Comparison of ENCODE assay signal across 1 cellular context in genomic region chr4:32700838-32701237, GRCh38.
TF ChIP-seq lines count a peak whose summit lies in the region.

No MANE protein-coding gene starts in this region.

TF ChIP-seq in HepG2, 621 proteins besides CTCF, POLR2A, EP300 and RAD21 (continued from another document and continues in another):
- TF ChIP-seq ZNF496 (CRISPR knock-in tag; IDR thresholded peaks at IDR 0.05; ENCODE audit: insufficient replicate concordance) (no peak), KLF16 (CRISPR knock-in tag; IDR thresholded peaks at IDR 0.05) (no peak), ZNF3 (CRISPR knock-in tag; IDR thresholded peaks at IDR 0.05) (no peak), NRL (CRISPR knock-in tag; IDR thresholded peaks at IDR 0.05; ENCODE audit: borderline replicate concordance) (no peak), SKI (IDR thresholded peaks at IDR 0.05; ENCODE audit: partially characterized antibody) (peak; percentile 41), SPEN (CRISPR knock-in tag; IDR thresholded peaks at IDR 0.05; ENCODE audit: low read depth) (no peak), AHDC1 (CRISPR knock-in tag; IDR thresholded peaks at IDR 0.05; ENCODE audit: borderline replicate concordance) (peak; percentile 24; the same call in 1 of the 2 replicates), FOXO1 (CRISPR knock-in tag; IDR thresholded peaks at IDR 0.05) (0 out of 2 replicates have a peak, but pooled peaks have one; percentile 24), ZNF414 (CRISPR knock-in tag; IDR thresholded peaks at IDR 0.05) (no peak), ZBTB25 (CRISPR knock-in tag; IDR thresholded peaks at IDR 0.05) (no peak), HNF1A (IDR thresholded peaks at IDR 0.05; ENCODE audit: low read depth) (no peak), HNF1A (CRISPR knock-in tag; IDR thresholded peaks at IDR 0.05; ENCODE audit: borderline replicate concordance) (no peak), ELF1 (CRISPR knock-in tag; IDR thresholded peaks at IDR 0.05) (no peak), NR2F2 (IDR thresholded peaks at IDR 0.05; ENCODE audit: borderline replicate concordance, low read depth) (peak; percentile 58; the same call in 1 of the 2 replicates), IRX3 (CRISPR knock-in tag; IDR thresholded peaks at IDR 0.05; ENCODE audit: borderline replicate concordance, low read depth) (no peak), REL (CRISPR knock-in tag; conservative IDR thresholded peaks at IDR 0.05) (no peak), ZNF660 (CRISPR knock-in tag; IDR thresholded peaks at IDR 0.05; ENCODE audit: borderline replicate concordance, low read depth) (no peak), MTF2 (CRISPR knock-in tag; IDR thresholded peaks at IDR 0.05; ENCODE audit: borderline replicate concordance) (no peak), ZNF468 (CRISPR knock-in tag; IDR thresholded peaks at IDR 0.05) (no peak), PCBP2 (optimal IDR thresholded peaks at IDR 0.05; ENCODE audit: low read depth, low read length, poor library complexity, severe bottlenecking) (no peak), ESRRA (CRISPR knock-in tag; IDR thresholded peaks at IDR 0.05; ENCODE audit: low read depth) (no peak), ZFX (CRISPR knock-in tag; IDR thresholded peaks at IDR 0.05; ENCODE audit: low read depth) (peak; percentile 29; the same call in 1 of the 2 replicates), ZNF749 (CRISPR knock-in tag; IDR thresholded peaks at IDR 0.05; ENCODE audit: borderline replicate concordance) (no peak), THAP11 (CRISPR knock-in tag; IDR thresholded peaks at IDR 0.05) (no peak), SOX13 (IDR thresholded peaks at IDR 0.05) (no peak; the same call in 1 of the 2 replicates), SOX13 (CRISPR knock-in tag; conservative IDR thresholded peaks at IDR 0.05 in 1 of 2, IDR thresholded peaks at IDR 0.05 in 1 of 2) (peak in 1 of 2 experiments; percentile 90; a peak in 2 of 4 replicates), HBP1 (CRISPR knock-in tag; IDR thresholded peaks at IDR 0.05; ENCODE audit: low read depth) (no peak), LBX2 (CRISPR knock-in tag; IDR thresholded peaks at IDR 0.05; ENCODE audit: borderline replicate concordance) (no peak), ZNF260 (CRISPR knock-in tag; IDR thresholded peaks at IDR 0.05; ENCODE audit: borderline replicate concordance, low read depth) (no peak), FOXP4 (CRISPR knock-in tag; IDR thresholded peaks at IDR 0.05) (peak; percentile 40; the same call in 1 of the 2 replicates), SALL2 (CRISPR knock-in tag; IDR thresholded peaks at IDR 0.05) (no peak), ZNF343 (CRISPR knock-in tag; IDR thresholded peaks at IDR 0.05) (no peak), MXD4 (CRISPR knock-in tag; IDR thresholded peaks at IDR 0.05) (no peak), ELF4 (CRISPR knock-in tag; IDR thresholded peaks at IDR 0.05; ENCODE audit: borderline replicate concordance) (no peak), JDP2 (CRISPR knock-in tag; IDR thresholded peaks at IDR 0.05; ENCODE audit: borderline replicate concordance) (no peak), ATAD3A (CRISPR knock-in tag; IDR thresholded peaks at IDR 0.05) (no peak), CCDC6 (CRISPR knock-in tag; IDR thresholded peaks at IDR 0.05) (no peak), ETV5 (CRISPR knock-in tag; IDR thresholded peaks at IDR 0.05; ENCODE audit: borderline replicate concordance) (no peak), ZNF275 (CRISPR knock-in tag; IDR thresholded peaks at IDR 0.05; ENCODE audit: borderline replicate concordance) (no peak), ATF5 (CRISPR knock-in tag; IDR thresholded peaks at IDR 0.05; ENCODE audit: low read depth) (no peak), ZNF138 (CRISPR knock-in tag; IDR thresholded peaks at IDR 0.05; ENCODE audit: low read depth) (no peak), SCMH1 (CRISPR knock-in tag; IDR thresholded peaks at IDR 0.05; ENCODE audit: borderline replicate concordance) (no peak), GLMP (CRISPR knock-in tag; IDR thresholded peaks at IDR 0.05; ENCODE audit: borderline replicate concordance) (no peak), ZBTB7B (CRISPR knock-in tag; IDR thresholded peaks at IDR 0.05) (no peak), NR2F1 (CRISPR knock-in tag; IDR thresholded peaks at IDR 0.05) (peak; percentile 12 to 72; a peak in 1 of 4 replicates), JUND (CRISPR knock-in tag; IDR thresholded peaks at IDR 0.05) (no peak), BHLHE40 (IDR thresholded peaks at IDR 0.05; ENCODE audit: low read length) (no peak), ZNF83 (CRISPR knock-in tag; IDR thresholded peaks at IDR 0.05; ENCODE audit: borderline replicate concordance) (no peak), SP2 (CRISPR knock-in tag; IDR thresholded peaks at IDR 0.05) (no peak), EED (CRISPR knock-in tag; IDR thresholded peaks at IDR 0.05) (no peak)
